Comparison of ENCODE assay signal across 8 cellular contexts in genomic region chr6:30060982-30061765, GRCh38.
DNase-seq lines count a peak whose midpoint lies in the region; ATAC-seq and FAIRE-seq lines count a peak whose summit lies in the region.

POLR1H (plus strand) TSS chr6:30061265; CDS start chr6:30061525, 260 bp downstream.

- FAIRE-seq in islet of Langerhans (lab: Jason Lieb, UNC), result peak; percentile 76

- DNase-seq in AG08395 (ENCODE audit: low spot score) (peak; percentile 96), NCI-H446 treated with DMSO at 0.1 percent for 48 hours (lab: John Stamatoyannopoulos, UW) (peak; percentile 92), cerebellar cortex (ENCODE audit: low spot score) (peak; percentile 98)
- DNase-seq in stimulated activated CD4-positive, alpha-beta T cell treated with anti-CD3 and anti-CD28 coated beads, Interleukin-12 subunit alpha, Interleukin-12 subunit beta, amount 100 ng/mL, for 4 hours, result peak; percentile 79

- peak; percentile 91 for ATAC-seq in GM19023 (IDR thresholded peaks at IDR 0.05; ENCODE audit: unreplicated experiment)
- ATAC-seq in HG03342 (IDR thresholded peaks at IDR 0.05; ENCODE audit: unreplicated experiment), result peak; percentile 77
- ATAC-seq in activated CD4-positive, CD25-positive, alpha-beta regulatory T cell treated with anti-CD3 and anti-CD28 coated beads, Interleukin-2, amount 50 U/mL, for 24 hours, result peak; percentile 96 to 98

Comparison
In these comparisons a context has a peak if more than half of its experiments do, and no peak if none do; other contexts are left out.
1. Peak in every context shown above with its lines: DNase-seq and ATAC-seq.